ENCODE assay signal across 3 cellular contexts in genomic region chr9:133514475-133515239, GRCh38.
A peak's percentile ranks its signal among the peaks of the same experiment; 100 is the strongest.
TF ChIP-seq lines count a peak whose summit lies in the region.

No MANE protein-coding gene starts in this region.

TF ChIP-seq in HepG2, 621 proteins besides CTCF, POLR2A, EP300 and RAD21 (continues in another document):
- TF ChIP-seq ZNF326 (CRISPR knock-in tag; IDR thresholded peaks at IDR 0.05; ENCODE audit: borderline replicate concordance) (no peak), ZNF512 (CRISPR knock-in tag; IDR thresholded peaks at IDR 0.05) (0 out of 2 replicates have a peak, but pooled peaks have one; percentile 29), DMTF1 (CRISPR knock-in tag; IDR thresholded peaks at IDR 0.05) (no peak), JUN (CRISPR knock-in tag; IDR thresholded peaks at IDR 0.05) (no peak), SNRNP70 (IDR thresholded peaks at IDR 0.05; ENCODE audit: low read depth, low read length) (no peak), FOXA3 (CRISPR knock-in tag; IDR thresholded peaks at IDR 0.05) (0 out of 2 replicates have a peak, but pooled peaks have one; percentile 16), SOX13 (IDR thresholded peaks at IDR 0.05) (no peak), SOX13 (CRISPR knock-in tag; conservative IDR thresholded peaks at IDR 0.05 in 1 of 2, IDR thresholded peaks at IDR 0.05 in 1 of 2) (0 out of 4 replicates have a peak, but pooled peaks of 1 of the 2 experiments have one; percentile 23), HNRNPL (IDR thresholded peaks at IDR 0.05; ENCODE audit: low read depth, low read length) (0 out of 2 replicates have a peak, but pooled peaks have one; percentile 39), PATZ1 (CRISPR knock-in tag; IDR thresholded peaks at IDR 0.05) (peak; percentile 50; the same call in 1 of the 2 replicates), TFAP4 (IDR thresholded peaks at IDR 0.05; ENCODE audit: borderline replicate concordance, low read depth) (no peak)

TF ChIP-seq in SK-N-SH treated with all-trans-retinoic acid at 6 μM for 48 hours, 23 proteins besides CTCF, POLR2A, EP300 and RAD21 (continues in another document):
- no peak for TF ChIP-seq POU6F1 (CRISPR knock-in tag; IDR thresholded peaks at IDR 0.05; ENCODE audit: borderline replicate concordance, low read depth)
- TF ChIP-seq CREB5 (CRISPR knock-in tag; IDR thresholded peaks at IDR 0.05; ENCODE audit: low read depth), result no peak
- TF ChIP-seq RARB (CRISPR knock-in tag; IDR thresholded peaks at IDR 0.05), result no peak
- no peak for TF ChIP-seq TOX (CRISPR knock-in tag; IDR thresholded peaks at IDR 0.05; ENCODE audit: borderline replicate concordance)
- no peak for TF ChIP-seq CSRNP3 (CRISPR knock-in tag; IDR thresholded peaks at IDR 0.05)
- TF ChIP-seq TSHZ2 (CRISPR knock-in tag; IDR thresholded peaks at IDR 0.05), result no peak
- TF ChIP-seq ESRRG (CRISPR knock-in tag; IDR thresholded peaks at IDR 0.05), result no peak
- no peak for TF ChIP-seq PATZ1 (CRISPR knock-in tag; IDR thresholded peaks at IDR 0.05; ENCODE audit: borderline replicate concordance)
- no peak for TF ChIP-seq GLIS3 (CRISPR knock-in tag; IDR thresholded peaks at IDR 0.05)
- TF ChIP-seq BACH2 (CRISPR knock-in tag; IDR thresholded peaks at IDR 0.05; ENCODE audit: borderline replicate concordance), result no peak
- no peak for TF ChIP-seq OSR1 (CRISPR knock-in tag; IDR thresholded peaks at IDR 0.05)
- TF ChIP-seq ARNTL (CRISPR knock-in tag; IDR thresholded peaks at IDR 0.05; ENCODE audit: borderline replicate concordance, low read depth), result no peak
- no peak for TF ChIP-seq TCF4 (CRISPR knock-in tag; IDR thresholded peaks at IDR 0.05; ENCODE audit: borderline replicate concordance)
- no peak for TF ChIP-seq ZFP30 (CRISPR knock-in tag; IDR thresholded peaks at IDR 0.05)
- no peak for TF ChIP-seq CSDC2 (CRISPR knock-in tag; IDR thresholded peaks at IDR 0.05)

TF ChIP-seq in GM12891, 5 proteins besides CTCF, POLR2A, EP300 and RAD21:
- no peak for TF ChIP-seq PAX5 (IDR thresholded peaks at IDR 0.05; ENCODE audit: insufficient read depth, low read length, severe bottlenecking)
- no peak for TF ChIP-seq SPI1 (IDR thresholded peaks at IDR 0.05; ENCODE audit: low read depth, low read length)
- TF ChIP-seq POU2F2 (IDR thresholded peaks at IDR 0.05; ENCODE audit: low read depth, low read length), result no peak
